In the genomic region with DNA sequence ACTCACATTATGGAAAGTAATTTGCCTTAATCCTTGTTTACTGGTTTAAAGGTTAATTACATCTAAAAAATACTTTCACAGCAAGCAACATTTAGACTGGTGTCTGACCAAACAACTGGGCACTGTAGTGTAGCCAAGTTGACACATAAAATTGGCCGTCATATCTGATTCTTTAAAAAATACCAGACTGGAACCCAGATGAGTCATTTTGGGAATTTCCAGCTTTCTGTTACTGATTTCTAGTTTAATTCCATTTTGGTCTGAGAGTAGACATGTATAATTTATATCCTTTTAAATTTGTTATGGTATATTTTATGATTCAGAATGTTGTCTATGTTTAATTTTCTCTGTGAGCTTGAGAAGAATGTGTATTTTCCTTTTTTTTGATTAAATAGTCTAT, we compare ENCODE assay signal across 27 cellular contexts. TPM values are rescaled to one million over a fixed set of nuclear protein-coding genes. Genes with fewer than 3 reads are reported as not detected.
DNase-seq lines count a peak whose midpoint lies in the region; ATAC-seq and TF ChIP-seq lines count a peak whose summit lies in the region.
"Had no signal": no experiment of that assay in that cellular context is flagged by ENCODE, and none has a peak within 500 bp of the region (broad histone marks: within the 10 kb centered on the region; RNA-seq: fewer than 3 reads in every experiment).

No MANE protein-coding gene starts in this region.

- H3K27me3 ChIP-seq in A673 (replicated peaks; ENCODE audit: insufficient read depth, low read depth, low read length, poor library complexity) (peaks cover 3% of the 10 kb centered on the region), left lung (no peaks in the 10 kb centered on the region), endodermal cell (ENCODE audit: control insufficient read depth, insufficient read depth, low read length, poor library complexity, severe bottlenecking) (no peaks in the 10 kb centered on the region), H7 (ENCODE audit: control insufficient read depth, insufficient read depth, low read length) (peaks cover 2% of the 10 kb centered on the region; the same call in 1 of the 2 replicates)

- no TSS peak for BruUV-seq in A673 (replicated peaks; lab: Mats Ljungman, UMichigan)

- no peak overlapping the region for H3K9ac ChIP-seq in endodermal cell (ENCODE audit: extremely low read depth, low read length, poor library complexity, severe bottlenecking)

- H3K36me3 ChIP-seq in A673 (ENCODE audit: insufficient read depth, low read length, poor library complexity, severe bottlenecking) (no peaks in the 10 kb centered on the region), left lung (no peaks in the 10 kb centered on the region), endodermal cell (ENCODE audit: control insufficient read depth, insufficient read depth, low read length) (no peaks in the 10 kb centered on the region), H7 (replicated peaks; ENCODE audit: control insufficient read depth, insufficient read depth, low read length) (no peaks in the 10 kb centered on the region)

- H3K9me3 Mint-ChIP-seq in endodermal cell: peaks cover 10% of the 10 kb centered on the region

- H3K27ac ChIP-seq in A673 (ENCODE audit: low read depth, low read length, poor library complexity, severe bottlenecking) (no peak overlapping the region), left lung (no peak overlapping the region), endodermal cell (ENCODE audit: low read depth, low read length) (no peak overlapping the region)

- no peak for TF ChIP-seq CTCF in A673 (conservative IDR thresholded peaks at IDR 0.05; ENCODE audit: low read depth, low read length)
- no peak for TF ChIP-seq CTCF in left lung (IDR thresholded peaks at IDR 0.05)
- no peak for TF ChIP-seq CTCF in endodermal cell (conservative IDR thresholded peaks at IDR 0.05)

- H3K27ac Mint-ChIP-seq in endodermal cell: no peak overlapping the region
- H3K27ac Mint-ChIP-seq: CD4-positive, CD25-positive, alpha-beta regulatory T cell; effector memory CD8-positive, alpha-beta T cell; progenitor cell of endocrine pancreas; stimulated activated naive CD8-positive, alpha-beta T cell treated with anti-CD3 and anti-CD28 coated beads, Interleukin-15, amount 100 ng/mL, for 72 hours had no signal

- no peak overlapping the region for H3K4me3 ChIP-seq in A673 (ENCODE audit: low read depth, low read length, poor library complexity, severe bottlenecking)
- H3K4me3 ChIP-seq in left lung: no peak overlapping the region
- no peak overlapping the region for H3K4me3 ChIP-seq in endodermal cell (ENCODE audit: low read length)
- no peak overlapping the region for H3K4me3 ChIP-seq in H7 (ENCODE audit: insufficient read depth, low read depth, low read length)

- CTCF ChIA-PET in A673 (lab: Charles Lee): no interaction called here

- no peaks in the 10 kb centered on the region for H3K9me3 ChIP-seq in A673 (ENCODE audit: low read depth, low read length, poor library complexity, severe bottlenecking)
- H3K9me3 ChIP-seq in left lung: peaks cover 0 to 13% of the 10 kb centered on the region in 2 donors
- H3K9me3 ChIP-seq in endodermal cell (ENCODE audit: control insufficient read depth, low read length): no peaks in the 10 kb centered on the region

- intact Hi-C loops in A673 (cut with micrococcal nuclease; ENCODE audit: unreplicated experiment) (no loop called here), left lung (cut with DNase I) (no loop called here)

- peak; percentile 15 for DNase-seq in A673 (ENCODE audit: low spot score)
- DNase-seq in M059J (ENCODE audit: low read depth): peak; percentile 56
- peak; percentile 15 for DNase-seq in dedifferentiated amniotic fluid mesenchymal stem cell (ENCODE audit: extremely low spot score)
- no peak for DNase-seq in left lung
- no peak for DNase-seq in endodermal cell
- no peak for DNase-seq in H7
- DNase-seq in SHP77 treated with DMSO at 0.1 percent for 48 hours (lab: John Stamatoyannopoulos, UW): no peak
- no peak for DNase-seq in DMS53 (lab: John Stamatoyannopoulos, UW)
- DNase-seq: activated CD4-positive, alpha-beta T cell treated with anti-CD3 and anti-CD28 coated beads, Interleukin-2, amount 50 U/mL, for 1 hour; activated gamma-delta T cell treated with Interleukin-2 at 50 U/mL for 16 hours; amygdala; CD4-positive, CD25-positive, alpha-beta regulatory T cell; cerebellar nuclear complex; DMS79; effector memory CD8-positive, alpha-beta T cell; foreskin melanocyte; NCI-H1092; NCI-H2081 treated with DMSO at 0.1 percent for 48 hours; NCI-H510A treated with DMSO at 0.1 percent for 48 hours; stimulated activated naive CD8-positive, alpha-beta T cell treated with anti-CD3 and anti-CD28 coated beads, Interleukin-15, amount 100 ng/mL, for 72 hours had no signal

- POLR2A ChIA-PET in A673 (lab: Charles Lee; ENCODE audit: low non-redundant PET): interaction anchor here (0.7 kb wide), 1 partner anchor 88 kb away, joined by 3 read pairs; no protein-coding TSS in a partner anchor

- ATAC-seq in left lung: peak; percentile 19
- ATAC-seq: effector memory CD8-positive, alpha-beta T cell; stimulated activated naive CD8-positive, alpha-beta T cell treated with anti-CD3 and anti-CD28 coated beads, Interleukin-15, amount 100 ng/mL, for 72 hours had no signal

- no peak overlapping the region for H3K4me3 Mint-ChIP-seq in endodermal cell
- H3K4me3 Mint-ChIP-seq: CD4-positive, CD25-positive, alpha-beta regulatory T cell; effector memory CD8-positive, alpha-beta T cell; stimulated activated naive CD8-positive, alpha-beta T cell treated with anti-CD3 and anti-CD28 coated beads, Interleukin-15, amount 100 ng/mL, for 72 hours had no signal

- no peaks in the 10 kb centered on the region for H3K4me1 Mint-ChIP-seq in endodermal cell
- H3K4me1 Mint-ChIP-seq: CD4-positive, CD25-positive, alpha-beta regulatory T cell; stimulated activated naive CD8-positive, alpha-beta T cell treated with anti-CD3 and anti-CD28 coated beads, Interleukin-15, amount 100 ng/mL, for 72 hours had no signal

- H3K27me3 Mint-ChIP-seq in endodermal cell (ENCODE audit: insufficient read depth): peaks cover 13% of the 10 kb centered on the region
- H3K27me3 Mint-ChIP-seq: CD4-positive, CD25-positive, alpha-beta regulatory T cell had no signal

- 91 to 92% methylated on average over 1 of the region's 1 CpG for WGBS in endodermal cell (ENCODE audit: insufficient coverage in 1 of 2, insufficient read length in 1 of 2), 2 experiments

- H3K4me1 ChIP-seq in A673 (ENCODE audit: insufficient read depth, low read length, poor library complexity, severe bottlenecking) (no peaks in the 10 kb centered on the region), left lung (no peaks in the 10 kb centered on the region), endodermal cell (ENCODE audit: control insufficient read depth, insufficient read depth, low read length) (no peaks in the 10 kb centered on the region)

- H3K36me3 Mint-ChIP-seq in endodermal cell (ENCODE audit: low read depth): no peaks in the 10 kb centered on the region
- H3K36me3 Mint-ChIP-seq: CD4-positive, CD25-positive, alpha-beta regulatory T cell had no signal

RNA-seq across cellular contexts. Expression of a gene that starts 44.1 kb away (rescaled TPM):
- total RNA-seq in A673 (2021): not detected in 2 replicates
- not detected in 2 replicates for total RNA-seq in M059J (2014; rRNA removed; shearing (Covaris generic))
- not detected for total RNA-seq in left lung
- not detected for total RNA-seq in endodermal cell
- polyA plus RNA-seq in endodermal cell (2013, experiment 1 of 2): not detected
- polyA plus RNA-seq in endodermal cell (2013, experiment 2 of 2): not detected
- not detected in 2 replicates for total RNA-seq in H7 (2014; rRNA removed; shearing (Covaris generic))
- total RNA-seq: CD4-positive, CD25-positive, alpha-beta regulatory T cell; H4; HT1080; mesenteric fat pad; progenitor cell of endocrine pancreas; skeletal muscle tissue; urinary bladder had no signal
- polyA plus RNA-seq: CD4-positive, CD25-positive, alpha-beta regulatory T cell; neural cell; urinary bladder had no signal

Comparison
In these comparisons a context has a peak if more than half of its experiments do, and no peak if none do; other contexts are left out.
1. DNase-seq: peak in A673 (single experiment), M059J (single experiment) and dedifferentiated amniotic fluid mesenchymal stem cell (single experiment); none in left lung (0 of 2), endodermal cell (single experiment), H7 (single experiment), SHP77 treated with DMSO at 0.1 percent for 48 hours (single experiment) and DMS53 (single experiment).